21 cellular contexts compared by ENCODE assay signal in the genomic region with DNA sequence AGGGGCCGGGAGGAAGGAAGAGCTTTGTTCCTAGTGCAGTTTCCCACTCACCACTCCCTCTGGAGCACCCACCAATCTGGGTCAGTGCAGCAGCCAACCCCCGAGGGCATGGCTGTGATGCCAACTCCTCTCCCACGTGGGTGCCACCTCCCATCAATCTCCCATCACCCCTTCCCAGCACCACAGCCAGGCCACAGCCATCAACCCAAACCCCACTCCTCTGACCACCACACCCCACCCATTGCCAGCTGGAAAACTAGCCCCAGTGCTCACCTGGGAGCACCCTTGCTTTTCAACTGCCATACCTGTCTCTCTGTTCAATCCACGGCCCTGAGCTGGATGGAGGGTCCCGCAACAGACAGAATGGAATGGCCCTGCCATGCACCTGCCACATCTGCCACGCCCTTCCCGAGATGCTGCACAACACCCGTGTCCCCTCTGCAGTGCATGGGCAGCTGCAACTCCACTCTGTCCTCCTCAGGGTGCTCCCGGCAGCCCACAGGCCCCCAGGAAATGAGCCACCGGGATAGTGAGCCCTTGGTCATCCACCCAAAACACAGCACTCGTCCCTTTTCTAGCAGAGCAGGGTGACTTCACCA.
"Had no signal": no experiment of that assay in that cellular context is flagged by ENCODE, and none has a peak within 500 bp of the region (broad histone marks: within the 10 kb centered on the region; RNA-seq: fewer than 3 reads in every experiment).

No MANE protein-coding gene starts in this region.

- H3K4me2 ChIP-seq: smooth muscle cell had no signal

- H3K27ac ChIP-seq: ascending aorta, breast epithelium, dorsolateral prefrontal cortex, gastroesophageal sphincter, heart right ventricle, upper lobe of right lung had no signal

- H3K36me3 ChIP-seq: ascending aorta, breast epithelium, gastroesophageal sphincter, heart right ventricle, upper lobe of right lung had no signal

- H3K9me3 ChIP-seq: ascending aorta, breast epithelium, gastroesophageal sphincter, heart right ventricle, mucosa of descending colon, upper lobe of right lung had no signal

- H3K4me1 ChIP-seq: ascending aorta, breast epithelium, upper lobe of right lung had no signal

- H3K36me3 Mint-ChIP-seq: naive thymus-derived CD4-positive, alpha-beta T cell had no signal

- H3K4me3 ChIP-seq: ascending aorta, breast epithelium, dorsolateral prefrontal cortex, gastroesophageal sphincter, heart right ventricle, mucosa of descending colon, smooth muscle cell, upper lobe of right lung had no signal

- DNase-seq: activated CD4-positive, alpha-beta T cell treated with anti-CD3 and anti-CD28 coated beads, Interleukin-2, amount 10 ng/mL, durations not matched to agents 24 days and 14 days; activated naive CD4-positive, alpha-beta T cell treated with Interleukin-2 at 50 U/mL for 16 hours; activated T-cell treated with anti-CD3 and anti-CD28 coated beads for 4 hours; cerebellar nuclear complex; heart right ventricle; mammary epithelial cell; occipital lobe; stimulated activated CD4-positive, alpha-beta T cell treated with anti-CD3 and anti-CD28 coated beads, Interleukin-4, amount 100 ng/mL, for 4 hours; stimulated activated CD8-positive, alpha-beta memory T cell treated with anti-CD3 and anti-CD28 coated beads, Interleukin-4, amount 100 ng/mL, for 48 hours; stimulated activated naive CD8-positive, alpha-beta T cell treated with anti-CD3 and anti-CD28 coated beads, Interleukin-15, Interleukin-2, amounts not matched to agents 100 U/mL and 50 U/mL, for 24 hours; T-helper 2 cell; upper lobe of right lung had no signal

- H3K27ac Mint-ChIP-seq: activated CD4-positive, alpha-beta T cell treated with anti-CD3 and anti-CD28 coated beads, Interleukin-2, amount 10 ng/mL, durations not matched to agents 24 days and 14 days; naive thymus-derived CD4-positive, alpha-beta T cell; progenitor cell of endocrine pancreas had no signal

- H3K9me3 Mint-ChIP-seq: activated CD4-positive, alpha-beta T cell treated with anti-CD3 and anti-CD28 coated beads, Interleukin-2, amount 10 ng/mL, durations not matched to agents 24 days and 14 days; naive thymus-derived CD4-positive, alpha-beta T cell had no signal

- H3K4me3 Mint-ChIP-seq: activated CD4-positive, alpha-beta T cell treated with anti-CD3 and anti-CD28 coated beads, Interleukin-2, amount 10 ng/mL, durations not matched to agents 24 days and 14 days; naive thymus-derived CD4-positive, alpha-beta T cell had no signal

- H3K27me3 ChIP-seq: ascending aorta, breast epithelium, gastroesophageal sphincter, heart right ventricle, upper lobe of right lung had no signal

- ATAC-seq: gastroesophageal sphincter; heart right ventricle; mucosa of descending colon; naive thymus-derived CD4-positive, alpha-beta T cell; right cardiac atrium; stimulated activated naive CD8-positive, alpha-beta T cell treated with anti-CD3 and anti-CD28 coated beads, Interleukin-15, Interleukin-2, amounts not matched to agents 100 U/mL and 50 U/mL, for 24 hours; upper lobe of right lung had no signal
